8 cellular contexts compared by ENCODE assay signal in the genomic region with DNA sequence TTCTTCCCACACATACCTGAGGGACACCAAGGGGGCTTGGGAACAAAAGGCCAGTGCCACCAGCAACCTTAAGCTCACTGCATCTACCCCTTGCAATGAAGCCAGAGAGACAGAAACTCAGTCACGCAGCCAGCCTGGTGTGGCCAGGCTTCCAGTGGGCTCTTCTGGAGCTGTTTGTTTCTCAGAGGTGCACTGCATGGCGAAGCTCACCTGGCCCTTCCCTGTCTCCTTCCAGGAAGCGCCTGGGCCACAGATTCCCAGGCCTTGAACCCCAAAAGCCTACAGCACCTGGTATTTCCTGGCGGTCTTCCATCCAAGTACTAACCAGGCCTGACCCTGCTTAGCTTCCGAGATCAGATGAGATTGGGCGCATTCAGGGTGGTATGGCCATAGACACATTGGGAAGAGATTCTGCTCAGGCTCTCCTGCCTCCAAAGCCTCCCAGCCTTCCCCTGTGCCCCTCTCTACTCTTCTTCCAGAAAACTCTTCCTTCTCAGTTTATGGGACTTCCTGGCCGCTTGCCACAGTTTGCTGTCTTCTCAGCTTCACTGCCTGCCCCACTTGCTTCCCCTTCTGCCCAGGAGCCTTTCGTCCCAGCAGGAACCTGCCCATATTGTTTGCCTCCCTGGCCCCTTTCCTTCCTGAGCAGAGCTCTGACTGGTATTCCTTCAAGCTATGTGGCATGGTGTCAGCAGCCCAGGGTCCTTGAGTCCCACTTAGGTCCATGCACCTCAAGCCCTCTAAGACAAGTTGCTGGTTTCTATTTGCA. TPM values are rescaled to one million over a fixed set of nuclear protein-coding genes. Genes with fewer than 3 reads are reported as not detected.
DNase-seq lines count a peak whose midpoint lies in the region; TF ChIP-seq lines count a peak whose summit lies in the region.

No MANE protein-coding gene starts in this region.

- H3K4me1 ChIP-seq in CD4-positive, alpha-beta memory T cell (ENCODE audit: insufficient read depth, low read length), result peaks cover 72% of the 10 kb centered on the region
- H3K4me1 ChIP-seq in duodenal mucosa (ENCODE audit: control insufficient read depth in 1 of 2, insufficient read depth in 2 of 2, low read length in 2 of 2) (peaks cover 66 to 72% of the 10 kb centered on the region in 2 donors), neutrophil (ENCODE audit: control insufficient read depth in 1 of 2, insufficient read depth in 1 of 2, low read depth in 1 of 2, low read length in 1 of 2) (peaks cover 36 to 39% of the 10 kb centered on the region in 2 experiments)

- peak overlapping the region; percentile 81 to 98 (median 94) for H3K27ac Mint-ChIP-seq in CD4-positive, alpha-beta memory T cell

- H3K9ac ChIP-seq in duodenal mucosa (ENCODE audit: low read depth in 1 of 2, low read length in 2 of 2), result peak overlapping the region; percentile 99

- intact Hi-C loops in CD4-positive, alpha-beta memory T cell (cut with micrococcal nuclease), result no loop called here

- H3K4me3 ChIP-seq in CD4-positive, alpha-beta memory T cell (ENCODE audit: low read length in 2 of 2), result no peak overlapping the region
- peak overlapping the region; percentile 90 for H3K4me3 ChIP-seq in NB4 (ENCODE audit: low read depth, low read length)
- peak overlapping the region; percentile 97 to 98 for H3K4me3 ChIP-seq in duodenal mucosa (ENCODE audit: low read depth in 1 of 2, low read length in 2 of 2)
- no peak overlapping the region for H3K4me3 ChIP-seq in neutrophil (ENCODE audit: low read depth in 1 of 2, low read length in 1 of 2)

- POLR2A ChIA-PET in CD4-positive, alpha-beta memory T cell (lab: Charles Lee; ENCODE audit: partially characterized antibody), result interaction anchor here (0.8 to 15.9 kb wide), 9 partner anchors 9 to 58 kb away, joined by 3 to 588 read pairs (median 6); a partner anchor contains a TSS

- H3K4me1 Mint-ChIP-seq in CD4-positive, alpha-beta memory T cell, result peaks cover 39 to 83% (median 66%) of the 10 kb centered on the region in 4 donors

- H3K36me3 ChIP-seq in CD4-positive, alpha-beta memory T cell (ENCODE audit: insufficient read depth, low read length), result peaks cover 4% of the 10 kb centered on the region
- H3K36me3 ChIP-seq in duodenal mucosa (ENCODE audit: control insufficient read depth in 1 of 2, insufficient read depth in 2 of 2, low read length in 2 of 2) (peaks cover 3 to 17% of the 10 kb centered on the region in 2 donors), neutrophil (no peaks in the 10 kb centered on the region)

- no peaks in the 10 kb centered on the region for H3K9me3 ChIP-seq in CD4-positive, alpha-beta memory T cell (ENCODE audit: control insufficient read depth in 1 of 2, low read length in 2 of 2)
- H3K9me3 ChIP-seq in duodenal mucosa (ENCODE audit: control insufficient read depth in 1 of 2, low read length in 2 of 2) (no peaks in the 10 kb centered on the region), neutrophil (no peaks in the 10 kb centered on the region)

- no peaks in the 10 kb centered on the region for H3K27me3 ChIP-seq in CD4-positive, alpha-beta memory T cell (ENCODE audit: insufficient read depth, low read length)
- H3K27me3 ChIP-seq in duodenal mucosa (ENCODE audit: control insufficient read depth in 1 of 2, insufficient read depth in 2 of 2, low read length in 2 of 2) (no peaks in the 10 kb centered on the region), neutrophil (peaks cover 15% of the 10 kb centered on the region)

- DNase-seq in CD4-positive, alpha-beta memory T cell, result no peak
- DNase-seq in NB4 (ENCODE audit: low read depth), result peak; percentile 45
- DNase-seq in NCI-H187 treated with DMSO at 0.1 percent for 48 hours (lab: John Stamatoyannopoulos, UW), result no peak
- no peak for DNase-seq in hepatic stellate cell (ENCODE audit: low spot score)
- no peak for DNase-seq in retina
- DNase-seq in 8988T, result no peak

- CTCF ChIA-PET in CD4-positive, alpha-beta memory T cell (lab: Charles Lee; ENCODE audit: partially characterized antibody), result interaction anchor here (0.8 to 8.5 kb wide), 8 partner anchors 15 to 422 kb away, joined by 3 to 198 read pairs (median 4); a partner anchor contains a TSS

- H3K36me3 Mint-ChIP-seq in CD4-positive, alpha-beta memory T cell, result peaks cover 0 to 25% of the 10 kb centered on the region in 2 donors

- no peaks in the 10 kb centered on the region for H3K27me3 Mint-ChIP-seq in CD4-positive, alpha-beta memory T cell

- TF ChIP-seq POLR2A in NB4 (IDR thresholded peaks at IDR 0.05; ENCODE audit: extremely low read depth, insufficient read length), result no peak

- H3K4me3 Mint-ChIP-seq in CD4-positive, alpha-beta memory T cell, result peak overlapping the region; percentile 55 to 99 (median 95)

- TF ChIP-seq CTCF in NB4 (IDR thresholded peaks at IDR 0.05; ENCODE audit: low read depth, low read length) (no peak), neutrophil (IDR thresholded peaks at IDR 0.05) (no peak)

- peaks cover 0 to 3% (median 0%) of the 10 kb centered on the region in 8 donors for H3K9me3 Mint-ChIP-seq in CD4-positive, alpha-beta memory T cell

- peak overlapping the region; percentile 72 for H3K27ac ChIP-seq in CD4-positive, alpha-beta memory T cell (ENCODE audit: low read depth, low read length)
- peak overlapping the region; percentile 92 for H3K27ac ChIP-seq in duodenal mucosa (ENCODE audit: low read depth, low read length)
- H3K27ac ChIP-seq in neutrophil, result peak overlapping the region; percentile 91

RNA-seq across cellular contexts. Expression of a gene that starts 1.6 kb away (rescaled TPM):
- total RNA-seq in CD4-positive, alpha-beta memory T cell, result 10 to 100 TPM; 12.5 to 13.5 TPM
- 10 to 100 TPM; 55.3 to 57.6 TPM for polyA plus RNA-seq in CD4-positive, alpha-beta memory T cell

RNA-seq across cellular contexts. Expression of a gene that starts 16.4 kb away (rescaled TPM):
- total RNA-seq in CD4-positive, alpha-beta memory T cell, result not detected
- polyA plus RNA-seq in CD4-positive, alpha-beta memory T cell, result not detected

RNA-seq across cellular contexts. Expression of a gene that starts 20.8 kb away (rescaled TPM):
- 10 to 100 TPM; 93.5 to 99.0 TPM for total RNA-seq in CD4-positive, alpha-beta memory T cell
- polyA plus RNA-seq in CD4-positive, alpha-beta memory T cell, result 100 to 1,000 TPM; 391 to 517 TPM

RNA-seq across cellular contexts. Expression of a gene that starts 26.6 kb away (rescaled TPM):
- 100 to 1,000 TPM; 493 to 505 TPM for total RNA-seq in CD4-positive, alpha-beta memory T cell
- 10 to 100 TPM in 1 of 2 donors, 1 to 10 TPM in 1; 3.0 to 14.1 TPM for polyA plus RNA-seq in CD4-positive, alpha-beta memory T cell

RNA-seq across cellular contexts. Expression of a gene that starts 57.0 kb away (rescaled TPM):
- total RNA-seq in CD4-positive, alpha-beta memory T cell, result under 1 TPM; 0.09 to 0.25 TPM
- not detected for polyA plus RNA-seq in CD4-positive, alpha-beta memory T cell

Comparison
In these comparisons a context has a peak if more than half of its experiments do, and no peak if none do; other contexts are left out.
1. H3K4me3 ChIP-seq: peak in NB4 (single experiment) and duodenal mucosa (2 of 2); none in CD4-positive, alpha-beta memory T cell (0 of 2) and neutrophil (0 of 2).
2. Peak in every context shown above with its lines, with median percentiles within 50 percentile points of each other: H3K27ac ChIP-seq.